ENCODE assay signal across 9 cellular contexts in genomic region chr12:57899010-57899662, GRCh38. TPM values are rescaled to one million over a fixed set of nuclear protein-coding genes. Genes with fewer than 3 reads are reported as not detected.
DNase-seq lines count a peak whose midpoint lies in the region; ATAC-seq and TF ChIP-seq lines count a peak whose summit lies in the region.
"Had no signal": no experiment of that assay in that cellular context is flagged by ENCODE, and none has a peak within 500 bp of the region (broad histone marks: within the 10 kb centered on the region; RNA-seq: fewer than 3 reads in every experiment).

No MANE protein-coding gene starts in this region.

- H3K4me3 ChIP-seq in muscle layer of colon (ENCODE audit: low read depth in 1 of 2, low read length in 2 of 2): no peak overlapping the region
- no peak overlapping the region for H3K4me3 ChIP-seq in H7 (ENCODE audit: insufficient read depth, low read depth, low read length)

- H3K9me3 ChIP-seq in muscle layer of colon (ENCODE audit: low read length): no peaks in the 10 kb centered on the region

- H3K36me3 Mint-ChIP-seq in brain: no peaks in the 10 kb centered on the region

- peaks cover 0 to 5% (median 2%) of the 10 kb centered on the region in 5 experiments for H3K9me3 Mint-ChIP-seq in brain
- H3K9me3 Mint-ChIP-seq in stimulated activated naive CD8-positive, alpha-beta T cell treated with anti-CD3 and anti-CD28 coated beads, Interleukin-15, amount 100 ng/mL, for 72 hours: no peaks in the 10 kb centered on the region

- H3K9ac ChIP-seq in muscle layer of colon (ENCODE audit: low read length): peak overlapping the region; percentile 46

- H3K4me1 Mint-ChIP-seq in brain: peaks cover 68% of the 10 kb centered on the region
- peaks cover 59% of the 10 kb centered on the region for H3K4me1 Mint-ChIP-seq in stimulated activated naive CD8-positive, alpha-beta T cell treated with anti-CD3 and anti-CD28 coated beads, Interleukin-15, amount 100 ng/mL, for 72 hours

- H3K27ac ChIP-seq in VCaP (peak overlapping the region; percentile 22), muscle layer of colon (ENCODE audit: low read depth, low read length) (peak overlapping the region; percentile 97)
- H3K27ac ChIP-seq: C4-2B had no signal

- H3K4me3 Mint-ChIP-seq in brain: peak overlapping the region in 1 of 5 experiments; percentile 51
- H3K4me3 Mint-ChIP-seq in stimulated activated naive CD8-positive, alpha-beta T cell treated with anti-CD3 and anti-CD28 coated beads, Interleukin-15, amount 100 ng/mL, for 72 hours: peak overlapping the region; percentile 86 to 93

- TF ChIP-seq CTCF in VCaP (conservative IDR thresholded peaks at IDR 0.05): no peak
- TF ChIP-seq CTCF in brain (conservative IDR thresholded peaks at IDR 0.05): no peak

- ATAC-seq in GM19324 (IDR thresholded peaks at IDR 0.05; ENCODE audit: low FRiP score, unreplicated experiment) (peak; percentile 90), HG03432 (IDR thresholded peaks at IDR 0.05; ENCODE audit: unreplicated experiment) (peak; percentile 89)
- peak; percentile 94 for ATAC-seq in stimulated activated naive CD8-positive, alpha-beta T cell treated with anti-CD3 and anti-CD28 coated beads, Interleukin-15, amount 100 ng/mL, for 72 hours

- peak; percentile 69 for DNase-seq in A172 (ENCODE audit: low spot score)
- DNase-seq in stimulated activated naive CD8-positive, alpha-beta T cell treated with anti-CD3 and anti-CD28 coated beads, Interleukin-15, amount 100 ng/mL, for 72 hours: peak; percentile 90 to 97
- DNase-seq in H7: no peak

- peak overlapping the region in 4 of 5 experiments; percentile 86 to 100 (median 99) for H3K27ac Mint-ChIP-seq in brain
- H3K27ac Mint-ChIP-seq in stimulated activated naive CD8-positive, alpha-beta T cell treated with anti-CD3 and anti-CD28 coated beads, Interleukin-15, amount 100 ng/mL, for 72 hours: peak overlapping the region; percentile 98 to 99

- H3K27me3 Mint-ChIP-seq in brain: peaks cover 4% of the 10 kb centered on the region
- no peaks in the 10 kb centered on the region for H3K27me3 Mint-ChIP-seq in stimulated activated naive CD8-positive, alpha-beta T cell treated with anti-CD3 and anti-CD28 coated beads, Interleukin-15, amount 100 ng/mL, for 72 hours

- H3K4me1 ChIP-seq in muscle layer of colon (ENCODE audit: insufficient read depth, low read length): peaks cover 46% of the 10 kb centered on the region

- H3K36me3 ChIP-seq in muscle layer of colon (ENCODE audit: insufficient read depth, low read length) (no peaks in the 10 kb centered on the region), H7 (replicated peaks; ENCODE audit: control insufficient read depth, insufficient read depth, low read length) (no peaks in the 10 kb centered on the region)

- H3K27me3 ChIP-seq in muscle layer of colon (ENCODE audit: control insufficient read depth in 1 of 2, insufficient read depth in 2 of 2, low read length in 2 of 2) (no peaks in the 10 kb centered on the region), H7 (ENCODE audit: control insufficient read depth, insufficient read depth, low read length) (no peaks in the 10 kb centered on the region)

RNA-seq across cellular contexts. Expression of gene ATP23, which starts 42.2 kb away (rescaled TPM):
- 15.7 and 17.7 TPM in 2 replicates for total RNA-seq in A172 (2014; rRNA removed; shearing (Covaris generic))
- 9.6 TPM for polyA plus RNA-seq in brain (ENCODE audit: insufficient read depth, low read depth, low replicate concordance)
- total RNA-seq in H7 (2014; rRNA removed; shearing (Covaris generic)): 20.6 and 21.9 TPM in 2 replicates

RNA-seq across cellular contexts. Expression of gene CTDSP2, which starts 52.6 kb away (rescaled TPM):
- total RNA-seq in A172 (2014; rRNA removed; shearing (Covaris generic)): 26.9 and 27.5 TPM in 2 replicates
- polyA plus RNA-seq in brain (ENCODE audit: insufficient read depth, low read depth, low replicate concordance): 67.6 TPM
- total RNA-seq in H7 (2014; rRNA removed; shearing (Covaris generic)): 59.3 and 74.2 TPM in 2 replicates
